Comparison of ENCODE assay signal across 15 cellular contexts in genomic region chr5:139298242-139298641, GRCh38. TPM values are rescaled to one million over a fixed set of nuclear protein-coding genes. Genes with fewer than 3 reads are reported as not detected.
DNase-seq lines count a peak whose midpoint lies in the region; ATAC-seq and TF ChIP-seq lines count a peak whose summit lies in the region.
"Had no signal": no experiment of that assay in that cellular context is flagged by ENCODE, and none has a peak within 500 bp of the region (broad histone marks: within the 10 kb centered on the region; RNA-seq: fewer than 3 reads in every experiment).

No MANE protein-coding gene starts in this region.

- in situ Hi-C loops in ACHN (cut with HindIII; ENCODE audit: low pct_ligation_motif_present, low pct_unique_long_range_greater_than_20kb, low sequenced_read_pairs), result no loop called here

- no peak for ATAC-seq in CD4-positive, alpha-beta T cell (ENCODE audit: poor library complexity)
- ATAC-seq in activated naive CD8-positive, alpha-beta T cell treated with anti-CD3 and anti-CD28 coated beads, Interleukin-2, amount 10 ng/mL, durations not matched to agents 7 days and 5 days (ENCODE audit: low read depth), result no peak
- no peak for ATAC-seq in natural killer cell
- no peak for ATAC-seq in left cardiac atrium
- ATAC-seq: PC-3 had no signal

- peak overlapping the region; percentile 3; the same call in 1 of the 2 replicates for H3K4me3 ChIP-seq in HUES48 (ENCODE audit: low read depth, low read length)
- H3K4me3 ChIP-seq: right atrium auricular region had no signal

- POLR2A ChIA-PET in CD4-positive, alpha-beta T cell (lab: Charles Lee), result interaction anchor here (0.6 to 7.4 kb wide), 2 partner anchors 43 to 325 kb away, joined by 3 to 149 read pairs; partner anchors contain the start of gene PAIP2
- POLR2A ChIA-PET in activated naive CD8-positive, alpha-beta T cell treated with anti-CD3 and anti-CD28 coated beads, Interleukin-2, amount 10 ng/mL, durations not matched to agents 7 days and 5 days (lab: Charles Lee), result interaction anchor here (0.5 kb wide), 1 partner anchor 538 kb away, joined by 5 read pairs; no protein-coding TSS in a partner anchor

- no peak for DNase-seq in CD4-positive, alpha-beta T cell
- no peak for DNase-seq in activated naive CD8-positive, alpha-beta T cell treated with anti-CD3 and anti-CD28 coated beads, Interleukin-2, amount 10 ng/mL, durations not matched to agents 7 days and 5 days
- DNase-seq in natural killer cell (no peak), ACHN (no peak), left cardiac atrium (no peak), NCI-H774 (lab: John Stamatoyannopoulos, UW) (no peak), activated gamma-delta T cell treated with Interleukin-2 at 50 U/mL for 16 hours (no peak)
- DNase-seq: NCI-H2081, PC-3, substantia nigra, T-helper 9 cell had no signal

- no peak overlapping the region for H3K27ac ChIP-seq in CD4-positive, alpha-beta T cell (ENCODE audit: low read depth, low read length)
- no peak overlapping the region for H3K27ac ChIP-seq in HUES48 (ENCODE audit: low read depth, low read length)
- H3K27ac ChIP-seq: epithelial cell of prostate, right atrium auricular region had no signal

- H3K4me3 Mint-ChIP-seq in CD4-positive, alpha-beta T cell, result peak overlapping the region; percentile 76
- H3K4me3 Mint-ChIP-seq in activated naive CD8-positive, alpha-beta T cell treated with anti-CD3 and anti-CD28 coated beads, Interleukin-2, amount 10 ng/mL, durations not matched to agents 7 days and 5 days, result peak overlapping the region; percentile 35
- H3K4me3 Mint-ChIP-seq in natural killer cell, result peak overlapping the region; percentile 28
- H3K4me3 Mint-ChIP-seq: mesothelial cell of epicardium had no signal

- intact Hi-C loops in CD4-positive, alpha-beta T cell (cut with DNase I, micrococcal nuclease), result loop anchor here in 1 of 2 experiments (10.0 kb wide), 1 partner anchor 547 kb away; no protein-coding TSS in a partner anchor
- intact Hi-C loops in natural killer cell (cut with micrococcal nuclease), result loop anchor here (10.0 kb wide), 2 partner anchors 547 to 723 kb away; partner anchors contain the start of gene HSPA9
- intact Hi-C loops in left cardiac atrium (cut with DNase I), result no loop called here

- H3K4me1 Mint-ChIP-seq in CD4-positive, alpha-beta T cell (ENCODE audit: low read depth), result peaks cover 94% of the 10 kb centered on the region
- H3K4me1 Mint-ChIP-seq in activated naive CD8-positive, alpha-beta T cell treated with anti-CD3 and anti-CD28 coated beads, Interleukin-2, amount 10 ng/mL, durations not matched to agents 7 days and 5 days, result peaks cover 50% of the 10 kb centered on the region
- H3K4me1 Mint-ChIP-seq in natural killer cell, result peaks cover 72 to 79% of the 10 kb centered on the region in 2 donors

- H3K9me3 Mint-ChIP-seq in CD4-positive, alpha-beta T cell, result no peaks in the 10 kb centered on the region
- H3K9me3 Mint-ChIP-seq in activated naive CD8-positive, alpha-beta T cell treated with anti-CD3 and anti-CD28 coated beads, Interleukin-2, amount 10 ng/mL, durations not matched to agents 7 days and 5 days, result no peaks in the 10 kb centered on the region
- no peaks in the 10 kb centered on the region for H3K9me3 Mint-ChIP-seq in natural killer cell
- H3K9me3 Mint-ChIP-seq: mesothelial cell of epicardium had no signal

- no peak overlapping the region for H3K9ac ChIP-seq in HUES48 (ENCODE audit: low read depth, low read length)

- no peak for TF ChIP-seq CTCF in CD4-positive, alpha-beta T cell (IDR thresholded peaks at IDR 0.05)
- no peak for TF ChIP-seq CTCF in natural killer cell (IDR thresholded peaks at IDR 0.05)

- no peaks in the 10 kb centered on the region for H3K9me3 ChIP-seq in CD4-positive, alpha-beta T cell (ENCODE audit: control insufficient read depth, low read length)
- H3K9me3 ChIP-seq in HUES48 (ENCODE audit: control insufficient read depth, insufficient read depth, low read length), result no peaks in the 10 kb centered on the region
- H3K9me3 ChIP-seq: right atrium auricular region had no signal

- no peaks in the 10 kb centered on the region for H3K27me3 Mint-ChIP-seq in CD4-positive, alpha-beta T cell
- no peaks in the 10 kb centered on the region for H3K27me3 Mint-ChIP-seq in activated naive CD8-positive, alpha-beta T cell treated with anti-CD3 and anti-CD28 coated beads, Interleukin-2, amount 10 ng/mL, durations not matched to agents 7 days and 5 days
- H3K27me3 Mint-ChIP-seq in natural killer cell (ENCODE audit: low read depth in 2 of 2), result no peaks in the 10 kb centered on the region

- CTCF ChIA-PET in CD4-positive, alpha-beta T cell (lab: Charles Lee), result no interaction called here

- peaks cover 44% of the 10 kb centered on the region for H3K4me1 ChIP-seq in HUES48 (ENCODE audit: control insufficient read depth, insufficient read depth, low read length)

- H3K27me3 ChIP-seq in CD4-positive, alpha-beta T cell (ENCODE audit: control insufficient read depth, insufficient read depth, low read length), result no peaks in the 10 kb centered on the region
- no peaks in the 10 kb centered on the region for H3K27me3 ChIP-seq in HUES48 (ENCODE audit: control insufficient read depth, insufficient read depth, low read length)
- H3K27me3 ChIP-seq: right atrium auricular region had no signal

- H3K36me3 Mint-ChIP-seq in CD4-positive, alpha-beta T cell (ENCODE audit: low read depth), result peaks cover 52% of the 10 kb centered on the region
- H3K36me3 Mint-ChIP-seq in activated naive CD8-positive, alpha-beta T cell treated with anti-CD3 and anti-CD28 coated beads, Interleukin-2, amount 10 ng/mL, durations not matched to agents 7 days and 5 days, result peaks cover 17% of the 10 kb centered on the region
- H3K36me3 Mint-ChIP-seq in natural killer cell, result no peaks in the 10 kb centered on the region
- H3K36me3 Mint-ChIP-seq: mesothelial cell of epicardium had no signal

- peak overlapping the region; percentile 99 for H3K27ac Mint-ChIP-seq in CD4-positive, alpha-beta T cell
- H3K27ac Mint-ChIP-seq in activated naive CD8-positive, alpha-beta T cell treated with anti-CD3 and anti-CD28 coated beads, Interleukin-2, amount 10 ng/mL, durations not matched to agents 7 days and 5 days, result peak overlapping the region; percentile 74
- H3K27ac Mint-ChIP-seq in natural killer cell, result peak overlapping the region; percentile 8 to 81

- H3K36me3 ChIP-seq in HUES48 (ENCODE audit: control insufficient read depth, insufficient read depth, low read length), result peaks cover 12% of the 10 kb centered on the region
- H3K36me3 ChIP-seq: right atrium auricular region had no signal

RNA-seq across cellular contexts. Expression of gene MATR3, which starts 4.7 kb away (rescaled TPM):
- 100 to 1,000 TPM; 376 to 401 TPM for total RNA-seq in CD4-positive, alpha-beta T cell
- 100 to 1,000 TPM; 174 to 183 TPM for total RNA-seq in activated naive CD8-positive, alpha-beta T cell treated with anti-CD3 and anti-CD28 coated beads, Interleukin-2, amount 10 ng/mL, durations not matched to agents 7 days and 5 days
- total RNA-seq in natural killer cell (100 to 1,000 TPM; 290 to 324 (median 297) TPM), left cardiac atrium (100 to 1,000 TPM; 104 to 162 TPM)

RNA-seq across cellular contexts. Expression of gene PAIP2, which starts 43.4 kb away (rescaled TPM):
- total RNA-seq in CD4-positive, alpha-beta T cell, result 100 to 1,000 TPM; 151 to 156 TPM
- 100 to 1,000 TPM; 108 to 118 TPM for total RNA-seq in activated naive CD8-positive, alpha-beta T cell treated with anti-CD3 and anti-CD28 coated beads, Interleukin-2, amount 10 ng/mL, durations not matched to agents 7 days and 5 days
- total RNA-seq in natural killer cell (100 to 1,000 TPM; 105 to 126 (median 110) TPM), left cardiac atrium (100 to 1,000 TPM; 108 to 123 TPM)

Comparison
In these comparisons a context has a peak if more than half of its experiments do, and no peak if none do; other contexts are left out.
1. H3K27ac Mint-ChIP-seq: peak in every context shown above with its lines; median percentile 99 in CD4-positive, alpha-beta T cell; 74 in activated naive CD8-positive, alpha-beta T cell treated with anti-CD3 and anti-CD28 coated beads, Interleukin-2, amount 10 ng/mL, durations not matched to agents 7 days and 5 days; 44 in natural killer cell.